In genomic region chr9:18018661-18019060, GRCh38 we compare ENCODE assay signal across 21 cellular contexts.
A peak's percentile ranks its signal among the peaks of the same experiment; 100 is the strongest.
DNase-seq lines count a peak whose midpoint lies in the region; ATAC-seq and TF ChIP-seq lines count a peak whose summit lies in the region.
"Had no signal": no experiment of that assay in that cellular context is flagged by ENCODE, and none has a peak within 500 bp of the region (broad histone marks: within the 10 kb centered on the region; RNA-seq: fewer than 3 reads in every experiment).

No MANE protein-coding gene starts in this region.

- H3K9ac ChIP-seq in colonic mucosa (ENCODE audit: low read depth in 2 of 2, low read length in 2 of 2) = no peak overlapping the region
- H3K9ac ChIP-seq: BLaER1 treated with 17β-estradiol and CSF1 and Interleukin-3, amounts not matched to agents 10 nM and 100 nM had no signal

- H3K27me3 ChIP-seq in colonic mucosa (no peaks in the 10 kb centered on the region), right cardiac atrium (ENCODE audit: control insufficient read depth, insufficient read depth) (no peaks in the 10 kb centered on the region)
- H3K27me3 ChIP-seq: BE2C; BLaER1 treated with 17β-estradiol and CSF1 and Interleukin-3, amounts not matched to agents 10 nM and 100 nM had no signal

- H3K4me1 ChIP-seq in colonic mucosa (no peaks in the 10 kb centered on the region), mucosa of descending colon (ENCODE audit: low read depth) (peaks cover 7% of the 10 kb centered on the region), right cardiac atrium (ENCODE audit: control insufficient read depth, insufficient read depth, low read length) (no peaks in the 10 kb centered on the region)
- H3K4me1 ChIP-seq: A549, BE2C, HAP-1 had no signal

- H3K36me3 ChIP-seq in colonic mucosa = no peaks in the 10 kb centered on the region
- no peaks in the 10 kb centered on the region for H3K36me3 ChIP-seq in mucosa of descending colon (ENCODE audit: low read depth)
- H3K36me3 ChIP-seq: BE2C; BLaER1 treated with 17β-estradiol and CSF1 and Interleukin-3, amounts not matched to agents 10 nM and 100 nM; HAP-1 had no signal

- peak; percentile 70 for DNase-seq in colonic mucosa
- DNase-seq in left colon = peak; percentile 38 to 43
- DNase-seq in mucosa of descending colon = peak in 1 of 3 donors; percentile 85
- DNase-seq in right cardiac atrium = no peak
- no peak for DNase-seq in mucosa of gallbladder (ENCODE audit: low spot score)
- DNase-seq: 8988T; ACHN; AML-193; BE2C; Calu3; CD4-positive, alpha-beta memory T cell; COR-L47; DMS53; DMS79 treated with DMSO at 0.1 percent for 48 hours; GF-D8; GOT3; HFFc6 had no signal

- ATAC-seq in left colon (peak; percentile 82), mucosa of descending colon (peak; percentile 84), GM21367 (IDR thresholded peaks at IDR 0.05; ENCODE audit: unreplicated experiment) (no peak), right cardiac atrium (no peak)
- ATAC-seq: A549 had no signal

- TF ChIP-seq CTCF in colonic mucosa (IDR thresholded peaks at IDR 0.05) (no peak), mucosa of descending colon (IDR thresholded peaks at IDR 0.05) (no peak)

- intact Hi-C loops in colonic mucosa (cut with DNase I) = no loop called here
- intact Hi-C loops in left colon (cut with DNase I, micrococcal nuclease) = no loop called here
- intact Hi-C loops in mucosa of descending colon (cut with DNase I, micrococcal nuclease) = no loop called here
- intact Hi-C loops in right cardiac atrium (cut with DNase I) = no loop called here

- H3K27ac ChIP-seq in colonic mucosa (peak overlapping the region; percentile 11), right cardiac atrium (ENCODE audit: low read length) (no peak overlapping the region)
- H3K27ac ChIP-seq: A549; BLaER1 treated with 17β-estradiol and CSF1 and Interleukin-3, amounts not matched to agents 10 nM and 100 nM had no signal

- WGBS in right cardiac atrium = 78% methylated on average over 2 of the region's 2 CpGs

- H3K9me3 ChIP-seq in colonic mucosa = no peaks in the 10 kb centered on the region
- no peaks in the 10 kb centered on the region for H3K9me3 ChIP-seq in mucosa of descending colon
- no peaks in the 10 kb centered on the region for H3K9me3 ChIP-seq in right cardiac atrium (ENCODE audit: control insufficient read depth, low read length)
- H3K9me3 ChIP-seq: A549, BE2C had no signal

- no peak overlapping the region for H3K4me3 ChIP-seq in colonic mucosa
- H3K4me3 ChIP-seq in mucosa of descending colon = no peak overlapping the region
- no peak overlapping the region for H3K4me3 ChIP-seq in right cardiac atrium (ENCODE audit: low read length)
- H3K4me3 ChIP-seq: A549; BLaER1 treated with 17β-estradiol and CSF1 and Interleukin-3, amounts not matched to agents 10 nM and 100 nM; HAP-1 had no signal

Comparison
In these comparisons a context has a peak if more than half of its experiments do, and no peak if none do; other contexts are left out.
1. DNase-seq: peak in colonic mucosa (single experiment) and left colon (2 of 2); none in right cardiac atrium (0 of 3) and mucosa of gallbladder (single experiment).
2. ATAC-seq: peak in left colon (single experiment) and mucosa of descending colon (single experiment); none in GM21367 (single experiment) and right cardiac atrium (0 of 2).